Comparison of ENCODE assay signal across 25 cellular contexts in genomic region chr6:38287487-38287886, GRCh38.
A peak's percentile ranks its signal among the peaks of the same experiment; 100 is the strongest.
DNase-seq lines count a peak whose midpoint lies in the region; ATAC-seq, FAIRE-seq and TF ChIP-seq lines count a peak whose summit lies in the region.
"Had no signal": no experiment of that assay in that cellular context is flagged by ENCODE, and none has a peak within 500 bp of the region (broad histone marks: within the 10 kb centered on the region; RNA-seq: fewer than 3 reads in every experiment).

No MANE protein-coding gene starts in this region.

- no peaks in the 10 kb centered on the region for H3K36me3 Mint-ChIP-seq in activated naive CD4-positive, alpha-beta T cell treated with anti-CD3 and anti-CD28 coated beads, Interleukin-2, amount 10 ng/mL, durations not matched to agents 7 days and 5 days

- H3K4me3 ChIP-seq in HepG2 (replicated peaks in 1 of 3; ENCODE audit: insufficient read depth in 1 of 3, low read depth in 2 of 3, low read length in 3 of 3) (no peak overlapping the region), right lobe of liver (no peak overlapping the region), K562 (no peak overlapping the region)
- H3K4me3 ChIP-seq: BLaER1, GM12878 had no signal

- BruUV-seq in HepG2 (replicated peaks; lab: Mats Ljungman, UMichigan) (no TSS peak), K562 (replicated peaks; lab: Mats Ljungman, UMichigan) (no TSS peak)

- no peak overlapping the region for H3K4me3 Mint-ChIP-seq in activated naive CD4-positive, alpha-beta T cell treated with anti-CD3 and anti-CD28 coated beads, Interleukin-2, amount 10 ng/mL, durations not matched to agents 7 days and 5 days
- H3K4me3 Mint-ChIP-seq: CD14-positive monocyte; CD4-positive, alpha-beta memory T cell; CD4-positive, CD25-positive, alpha-beta regulatory T cell; CD8-positive, alpha-beta memory T cell had no signal

- H3K36me3 ChIP-seq in HepG2 (replicated peaks in 1 of 2; ENCODE audit: control insufficient read depth in 1 of 2, insufficient read depth in 2 of 2, low read length in 2 of 2) (no peaks in the 10 kb centered on the region), right lobe of liver (no peaks in the 10 kb centered on the region), K562 (ENCODE audit: control insufficient read depth, insufficient read depth, low read length) (no peaks in the 10 kb centered on the region)
- H3K36me3 ChIP-seq: BE2C, BLaER1 had no signal

- no peak for TF ChIP-seq EP300 in HepG2 (IDR thresholded peaks at IDR 0.05; ENCODE audit: low read depth in 2 of 2, low read length in 2 of 2)
- no peak for TF ChIP-seq EP300 in HepG2 (CRISPR knock-in tag; IDR thresholded peaks at IDR 0.05; ENCODE audit: borderline replicate concordance)
- no peak for TF ChIP-seq EP300 in K562 (IDR thresholded peaks at IDR 0.05; ENCODE audit: low read length)

- WGBS in HepG2 (ENCODE audit: low lambda C conversion rate): 67% methylated on average over 2 of the region's 2 CpGs
- 100% methylated on average over 2 of the region's 2 CpGs for WGBS in right lobe of liver (ENCODE audit: insufficient coverage, low coverage, low lambda C conversion rate, missing lambda C conversion rate)
- 0% methylated on average over 2 of the region's 2 CpGs for WGBS in K562 (ENCODE audit: insufficient coverage, low coverage, missing lambda C conversion rate)

- TF ChIP-seq POLR2A in HepG2 (IDR thresholded peaks at IDR 0.05; ENCODE audit: insufficient read depth in 1 of 2, low read depth in 2 of 2, low read length in 2 of 2): no peak
- TF ChIP-seq POLR2A in right lobe of liver (IDR thresholded peaks at IDR 0.05): no peak
- TF ChIP-seq POLR2A in K562 (conservative IDR thresholded peaks at IDR 0.05): no peak

- TF ChIP-seq CTCF in HepG2 (CRISPR knock-in tag; IDR thresholded peaks at IDR 0.05) (no peak), right lobe of liver (IDR thresholded peaks at IDR 0.05) (no peak), K562 (IDR thresholded peaks at IDR 0.05 in 2 of 3, conservative IDR thresholded peaks at IDR 0.05 in 1 of 3; ENCODE audit: insufficient read depth in 2 of 3, low read depth in 1 of 3, low read length in 3 of 3) (no peak)

- H4K20me1 ChIP-seq in HepG2 (ENCODE audit: insufficient read depth, low read length): no peaks in the 10 kb centered on the region
- no peaks in the 10 kb centered on the region for H4K20me1 ChIP-seq in K562 (replicated peaks; ENCODE audit: control insufficient read depth, insufficient read depth, low read length)
- H4K20me1 ChIP-seq: BLaER1 had no signal

- no peaks in the 10 kb centered on the region for H3K79me2 ChIP-seq in HepG2 (ENCODE audit: insufficient read depth, low read length)
- H3K79me2 ChIP-seq in K562 (ENCODE audit: control insufficient read depth, insufficient read depth, low read length): no peaks in the 10 kb centered on the region

- ATAC-seq in HepG2: no peak
- ATAC-seq in right lobe of liver: no peak
- no peak for ATAC-seq in K562
- no peak for ATAC-seq in GM19452 (IDR thresholded peaks at IDR 0.05; ENCODE audit: unreplicated experiment)
- ATAC-seq: GM12878 had no signal

- H3K27ac ChIP-seq in HepG2 (ENCODE audit: extremely low read length, insufficient read depth, low read length) (no peak overlapping the region), right lobe of liver (no peak overlapping the region), K562 (ENCODE audit: extremely low read depth, low read depth, low read length) (no peak overlapping the region)
- H3K27ac ChIP-seq: 22Rv1, BLaER1 had no signal

- POLR2A ChIA-PET in HepG2 (lab: Yijun Ruan, JAX): no interaction called here
- POLR2A ChIA-PET in K562 (lab: Yijun Ruan, JAX): no interaction called here

- CTCF ChIA-PET in HepG2 (lab: Yijun Ruan, JAX; ENCODE audit: low intra/inter-chr PET ratio, low total read pairs) (no interaction called here), K562 (lab: Yijun Ruan, JAX; ENCODE audit: low intra/inter-chr PET ratio) (no interaction called here)
- CTCF ChIA-PET in activated naive CD4-positive, alpha-beta T cell treated with anti-CD3 and anti-CD28 coated beads, Interleukin-2, amount 10 ng/mL, durations not matched to agents 7 days and 5 days (lab: Charles Lee): no interaction called here

- H3K4me2 ChIP-seq in HepG2 (ENCODE audit: low read depth, low read length) (no peak overlapping the region), K562 (ENCODE audit: insufficient read depth, low read length) (no peak overlapping the region)
- H3K4me2 ChIP-seq: BLaER1 had no signal

- no peaks in the 10 kb centered on the region for H3K9me1 ChIP-seq in K562 (ENCODE audit: control insufficient read depth, insufficient read depth, low read length)

- H3K27me3 Mint-ChIP-seq in activated naive CD4-positive, alpha-beta T cell treated with anti-CD3 and anti-CD28 coated beads, Interleukin-2, amount 10 ng/mL, durations not matched to agents 7 days and 5 days: no peaks in the 10 kb centered on the region
- H3K27me3 Mint-ChIP-seq: CD4-positive, alpha-beta memory T cell; CD4-positive, CD25-positive, alpha-beta regulatory T cell had no signal

- in situ Hi-C loops in HepG2 (cut with HindIII; ENCODE audit: extremely low pct_ligation_motif_present, low pct_unique_long_range_greater_than_20kb): no loop called here
- in situ Hi-C loops in K562 (cut with MboI): no loop called here

- H3K9ac ChIP-seq in HepG2 (ENCODE audit: insufficient read depth, low read depth, low read length) (no peak overlapping the region), K562 (ENCODE audit: insufficient read depth in 1 of 2, low read depth in 2 of 2, low read length in 2 of 2) (no peak overlapping the region)
- H3K9ac ChIP-seq: BLaER1 had no signal

- DNase-seq in HepG2 (ENCODE audit: low spot score): no peak
- DNase-seq in right lobe of liver: no peak
- DNase-seq in K562 (ENCODE audit: extremely low read depth in 1 of 4, low spot score in 3 of 4): no peak
- no peak for DNase-seq in activated naive CD4-positive, alpha-beta T cell treated with anti-CD3 and anti-CD28 coated beads, Interleukin-2, amount 10 ng/mL, durations not matched to agents 7 days and 5 days
- DNase-seq: ACHN; BE2C; C1 segment of cervical spinal cord; CD4-positive, alpha-beta memory T cell; CD4-positive, CD25-positive, alpha-beta regulatory T cell; CD8-positive, alpha-beta memory T cell; COR-L47; DMS 273 treated with DMSO at 0.1 percent for 48 hours; DMS153; DMS53; DMS79; DND-41; EL; GDM1 had no signal

- TF ChIP-seq RAD21 in HepG2 (CRISPR knock-in tag; IDR thresholded peaks at IDR 0.05) (no peak), K562 (CRISPR knock-in tag; conservative IDR thresholded peaks at IDR 0.05 in 1 of 2, IDR thresholded peaks at IDR 0.05 in 1 of 2) (no peak)

- no peaks in the 10 kb centered on the region for H3K4me1 Mint-ChIP-seq in activated naive CD4-positive, alpha-beta T cell treated with anti-CD3 and anti-CD28 coated beads, Interleukin-2, amount 10 ng/mL, durations not matched to agents 7 days and 5 days

- H3K27ac Mint-ChIP-seq in activated naive CD4-positive, alpha-beta T cell treated with anti-CD3 and anti-CD28 coated beads, Interleukin-2, amount 10 ng/mL, durations not matched to agents 7 days and 5 days: no peak overlapping the region
- H3K27ac Mint-ChIP-seq: CD14-positive monocyte; CD4-positive, alpha-beta memory T cell; CD4-positive, CD25-positive, alpha-beta regulatory T cell had no signal

- H3K4me1 ChIP-seq in HepG2 (ENCODE audit: insufficient read depth, low read length): no peaks in the 10 kb centered on the region
- no peaks in the 10 kb centered on the region for H3K4me1 ChIP-seq in right lobe of liver
- peaks cover 0 to 3% of the 10 kb centered on the region in 2 experiments; a peak in 1 of 5 replicates for H3K4me1 ChIP-seq in K562 (replicated peaks in 1 of 2; ENCODE audit: control insufficient read depth in 2 of 2, insufficient read depth in 2 of 2, low read length in 2 of 2)
- H3K4me1 ChIP-seq: BE2C, BLaER1 had no signal

- no peaks in the 10 kb centered on the region for H3K9me3 ChIP-seq in HepG2 (ENCODE audit: low read length)
- H3K9me3 ChIP-seq in right lobe of liver: no peaks in the 10 kb centered on the region
- H3K9me3 ChIP-seq in K562 (replicated peaks; ENCODE audit: control insufficient read depth, insufficient read depth, low read depth, low read length): no peaks in the 10 kb centered on the region
- H3K9me3 ChIP-seq: BE2C, BLaER1 had no signal

- H2AFZ ChIP-seq in HepG2 (ENCODE audit: low read length): no peak overlapping the region
- no peak overlapping the region for H2AFZ ChIP-seq in K562 (ENCODE audit: low read depth, low read length)

- no peak for FAIRE-seq in HepG2 (lab: Jason Lieb, UNC)
- FAIRE-seq in K562 (lab: Jason Lieb, UNC): no peak
- FAIRE-seq: GM12878, GM12892, GM18507 had no signal

- intact Hi-C loops in HepG2 (cut with micrococcal nuclease; ENCODE audit: unreplicated experiment) (no loop called here), right lobe of liver (cut with DNase I) (no loop called here), K562 (cut with micrococcal nuclease) (no loop called here)

- H3K27me3 ChIP-seq in HepG2 (ENCODE audit: control insufficient read depth in 1 of 2, insufficient read depth in 2 of 2, low read length in 2 of 2) (no peaks in the 10 kb centered on the region), right lobe of liver (no peaks in the 10 kb centered on the region), K562 (ENCODE audit: control insufficient read depth in 2 of 2, insufficient read depth in 2 of 2, low read length in 2 of 2) (peaks cover 1 to 6% of the 10 kb centered on the region in 2 experiments; a peak in 3 of 5 replicates)
- H3K27me3 ChIP-seq: BE2C, BLaER1 had no signal

- peaks cover 2% of the 10 kb centered on the region for H3K9me3 Mint-ChIP-seq in activated naive CD4-positive, alpha-beta T cell treated with anti-CD3 and anti-CD28 coated beads, Interleukin-2, amount 10 ng/mL, durations not matched to agents 7 days and 5 days
- H3K9me3 Mint-ChIP-seq: CD8-positive, alpha-beta memory T cell had no signal

TF ChIP-seq in HepG2, 621 proteins besides CTCF, POLR2A, EP300 and RAD21:
- TF ChIP-seq ZNF232 (CRISPR knock-in tag; IDR thresholded peaks at IDR 0.05; ENCODE audit: borderline replicate concordance) (no peak), ZNF564 (CRISPR knock-in tag; IDR thresholded peaks at IDR 0.05) (no peak), MAFK (conservative IDR thresholded peaks at IDR 0.05 in 1 of 2, IDR thresholded peaks at IDR 0.05 in 1 of 2; ENCODE audit: low read length in 2 of 2) (peak; percentile 95 to 97), ZNF615 (CRISPR knock-in tag; IDR thresholded peaks at IDR 0.05; ENCODE audit: borderline replicate concordance) (no peak), MAFF (IDR thresholded peaks at IDR 0.05; ENCODE audit: low read depth, low read length) (peak; percentile 96)
TF ChIP-seq in HepG2: peak in this region for 2.

TF ChIP-seq in K562, 482 proteins besides CTCF, POLR2A, EP300 and RAD21 (continues in another document):
- peak; percentile 76; the same call in 1 of the 2 replicates for TF ChIP-seq C11orf30 (IDR thresholded peaks at IDR 0.05; ENCODE audit: low read depth)
- peak; percentile 90 for TF ChIP-seq MAFK (IDR thresholded peaks at IDR 0.05; ENCODE audit: low read length)
- TF ChIP-seq ZNF140 (CRISPR knock-in tag; IDR thresholded peaks at IDR 0.05): no peak
- peak; percentile 82 for TF ChIP-seq MAFF (IDR thresholded peaks at IDR 0.05; ENCODE audit: low read length)

Comparison
In these comparisons a context has a peak if more than half of its experiments do, and no peak if none do; other contexts are left out.
1. Of the 241 proteins assayed by ChIP-seq in both HepG2 and K562: peak only in HepG2: none; only in K562: MAFG; in both: MAFF and MAFK; in neither: 238.